Comparison of ENCODE assay signal across 1 cellular context in genomic region chr1:172144445-172145060, GRCh38.
TF ChIP-seq lines count a peak whose summit lies in the region.

No MANE protein-coding gene starts in this region.

TF ChIP-seq in GM23338, 12 proteins besides CTCF, POLR2A, EP300 and RAD21 (continued from another document):
- TF ChIP-seq, protein P1, sequence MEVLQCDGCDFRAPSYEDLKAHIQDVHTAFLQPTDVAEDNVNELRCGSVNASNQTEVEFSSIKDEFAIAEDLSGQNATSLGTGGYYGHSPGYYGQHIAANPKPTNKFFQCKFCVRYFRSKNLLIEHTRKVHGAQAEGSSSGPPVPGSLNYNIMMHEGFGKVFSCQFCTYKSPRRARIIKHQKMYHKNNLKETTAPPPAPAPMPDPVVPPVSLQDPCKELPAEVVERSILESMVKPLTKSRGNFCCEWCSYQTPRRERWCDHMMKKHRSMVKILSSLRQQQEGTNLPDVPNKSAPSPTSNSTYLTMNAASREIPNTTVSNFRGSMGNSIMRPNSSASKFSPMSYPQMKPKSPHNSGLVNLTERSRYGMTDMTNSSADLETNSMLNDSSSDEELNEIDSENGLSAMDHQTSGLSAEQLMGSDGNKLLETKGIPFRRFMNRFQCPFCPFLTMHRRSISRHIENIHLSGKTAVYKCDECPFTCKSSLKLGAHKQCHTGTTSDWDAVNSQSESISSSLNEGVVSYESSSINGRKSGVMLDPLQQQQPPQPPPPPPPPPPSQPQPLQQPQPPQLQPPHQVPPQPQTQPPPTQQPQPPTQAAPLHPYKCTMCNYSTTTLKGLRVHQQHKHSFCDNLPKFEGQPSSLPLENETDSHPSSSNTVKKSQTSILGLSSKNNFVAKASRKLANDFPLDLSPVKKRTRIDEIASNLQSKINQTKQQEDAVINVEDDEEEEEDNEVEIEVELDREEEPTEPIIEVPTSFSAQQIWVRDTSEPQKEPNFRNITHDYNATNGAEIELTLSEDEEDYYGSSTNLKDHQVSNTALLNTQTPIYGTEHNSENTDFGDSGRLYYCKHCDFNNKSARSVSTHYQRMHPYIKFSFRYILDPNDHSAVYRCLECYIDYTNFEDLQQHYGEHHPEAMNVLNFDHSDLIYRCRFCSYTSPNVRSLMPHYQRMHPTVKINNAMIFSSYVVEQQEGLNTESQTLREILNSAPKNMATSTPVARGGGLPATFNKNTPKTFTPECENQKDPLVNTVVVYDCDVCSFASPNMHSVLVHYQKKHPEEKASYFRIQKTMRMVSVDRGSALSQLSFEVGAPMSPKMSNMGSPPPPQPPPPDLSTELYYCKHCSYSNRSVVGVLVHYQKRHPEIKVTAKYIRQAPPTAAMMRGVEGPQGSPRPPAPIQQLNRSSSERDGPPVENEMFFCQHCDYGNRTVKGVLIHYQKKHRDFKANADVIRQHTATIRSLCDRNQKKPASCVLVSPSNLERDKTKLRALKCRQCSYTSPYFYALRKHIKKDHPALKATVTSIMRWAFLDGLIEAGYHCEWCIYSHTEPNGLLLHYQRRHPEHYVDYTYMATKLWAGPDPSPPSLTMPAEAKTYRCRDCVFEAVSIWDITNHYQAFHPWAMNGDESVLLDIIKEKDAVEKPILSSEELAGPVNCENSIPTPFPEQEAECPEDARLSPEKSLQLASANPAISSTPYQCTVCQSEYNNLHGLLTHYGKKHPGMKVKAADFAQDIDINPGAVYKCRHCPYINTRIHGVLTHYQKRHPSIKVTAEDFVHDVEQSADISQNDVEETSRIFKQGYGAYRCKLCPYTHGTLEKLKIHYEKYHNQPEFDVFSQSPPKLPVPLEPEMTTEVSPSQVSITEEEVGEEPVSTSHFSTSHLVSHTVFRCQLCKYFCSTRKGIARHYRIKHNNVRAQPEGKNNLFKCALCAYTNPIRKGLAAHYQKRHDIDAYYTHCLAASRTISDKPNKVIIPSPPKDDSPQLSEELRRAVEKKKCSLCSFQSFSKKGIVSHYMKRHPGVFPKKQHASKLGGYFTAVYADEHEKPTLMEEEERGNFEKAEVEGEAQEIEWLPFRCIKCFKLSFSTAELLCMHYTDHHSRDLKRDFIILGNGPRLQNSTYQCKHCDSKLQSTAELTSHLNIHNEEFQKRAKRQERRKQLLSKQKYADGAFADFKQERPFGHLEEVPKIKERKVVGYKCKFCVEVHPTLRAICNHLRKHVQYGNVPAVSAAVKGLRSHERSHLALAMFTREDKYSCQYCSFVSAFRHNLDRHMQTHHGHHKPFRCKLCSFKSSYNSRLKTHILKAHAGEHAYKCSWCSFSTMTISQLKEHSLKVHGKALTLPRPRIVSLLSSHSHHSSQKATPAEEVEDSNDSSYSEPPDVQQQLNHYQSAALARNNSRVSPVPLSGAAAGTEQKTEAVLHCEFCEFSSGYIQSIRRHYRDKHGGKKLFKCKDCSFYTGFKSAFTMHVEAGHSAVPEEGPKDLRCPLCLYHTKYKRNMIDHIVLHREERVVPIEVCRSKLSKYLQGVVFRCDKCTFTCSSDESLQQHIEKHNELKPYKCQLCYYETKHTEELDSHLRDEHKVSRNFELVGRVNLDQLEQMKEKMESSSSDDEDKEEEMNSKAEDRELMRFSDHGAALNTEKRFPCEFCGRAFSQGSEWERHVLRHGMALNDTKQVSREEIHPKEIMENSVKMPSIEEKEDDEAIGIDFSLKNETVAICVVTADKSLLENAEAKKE (CRISPR knock-in tag; IDR thresholded peaks at IDR 0.05): no peak
- TF ChIP-seq ZNF114 (CRISPR knock-in tag; IDR thresholded peaks at IDR 0.05) (no peak), EZH2 (IDR thresholded peaks at IDR 0.05; ENCODE audit: low read depth, unreplicated experiment) (no peak), CREB1 (CRISPR knock-in tag; IDR thresholded peaks at IDR 0.05; ENCODE audit: low read depth) (no peak), EZH2phosphoT487 (IDR thresholded peaks at IDR 0.05; ENCODE audit: unreplicated experiment) (no peak), JUNB (IDR thresholded peaks at IDR 0.05; ENCODE audit: unreplicated experiment) (no peak), POLR2AphosphoS5 (IDR thresholded peaks at IDR 0.05; ENCODE audit: low read depth) (no peak), STAT1 (IDR thresholded peaks at IDR 0.05; ENCODE audit: unreplicated experiment) (no peak)
- TF ChIP-seq, protein P2, sequence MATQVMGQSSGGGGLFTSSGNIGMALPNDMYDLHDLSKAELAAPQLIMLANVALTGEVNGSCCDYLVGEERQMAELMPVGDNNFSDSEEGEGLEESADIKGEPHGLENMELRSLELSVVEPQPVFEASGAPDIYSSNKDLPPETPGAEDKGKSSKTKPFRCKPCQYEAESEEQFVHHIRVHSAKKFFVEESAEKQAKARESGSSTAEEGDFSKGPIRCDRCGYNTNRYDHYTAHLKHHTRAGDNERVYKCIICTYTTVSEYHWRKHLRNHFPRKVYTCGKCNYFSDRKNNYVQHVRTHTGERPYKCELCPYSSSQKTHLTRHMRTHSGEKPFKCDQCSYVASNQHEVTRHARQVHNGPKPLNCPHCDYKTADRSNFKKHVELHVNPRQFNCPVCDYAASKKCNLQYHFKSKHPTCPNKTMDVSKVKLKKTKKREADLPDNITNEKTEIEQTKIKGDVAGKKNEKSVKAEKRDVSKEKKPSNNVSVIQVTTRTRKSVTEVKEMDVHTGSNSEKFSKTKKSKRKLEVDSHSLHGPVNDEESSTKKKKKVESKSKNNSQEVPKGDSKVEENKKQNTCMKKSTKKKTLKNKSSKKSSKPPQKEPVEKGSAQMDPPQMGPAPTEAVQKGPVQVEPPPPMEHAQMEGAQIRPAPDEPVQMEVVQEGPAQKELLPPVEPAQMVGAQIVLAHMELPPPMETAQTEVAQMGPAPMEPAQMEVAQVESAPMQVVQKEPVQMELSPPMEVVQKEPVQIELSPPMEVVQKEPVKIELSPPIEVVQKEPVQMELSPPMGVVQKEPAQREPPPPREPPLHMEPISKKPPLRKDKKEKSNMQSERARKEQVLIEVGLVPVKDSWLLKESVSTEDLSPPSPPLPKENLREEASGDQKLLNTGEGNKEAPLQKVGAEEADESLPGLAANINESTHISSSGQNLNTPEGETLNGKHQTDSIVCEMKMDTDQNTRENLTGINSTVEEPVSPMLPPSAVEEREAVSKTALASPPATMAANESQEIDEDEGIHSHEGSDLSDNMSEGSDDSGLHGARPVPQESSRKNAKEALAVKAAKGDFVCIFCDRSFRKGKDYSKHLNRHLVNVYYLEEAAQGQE (IDR thresholded peaks at IDR 0.05; ENCODE audit: unreplicated experiment): no peak
